Comparison of ENCODE assay signal across 25 cellular contexts in the genomic region with DNA sequence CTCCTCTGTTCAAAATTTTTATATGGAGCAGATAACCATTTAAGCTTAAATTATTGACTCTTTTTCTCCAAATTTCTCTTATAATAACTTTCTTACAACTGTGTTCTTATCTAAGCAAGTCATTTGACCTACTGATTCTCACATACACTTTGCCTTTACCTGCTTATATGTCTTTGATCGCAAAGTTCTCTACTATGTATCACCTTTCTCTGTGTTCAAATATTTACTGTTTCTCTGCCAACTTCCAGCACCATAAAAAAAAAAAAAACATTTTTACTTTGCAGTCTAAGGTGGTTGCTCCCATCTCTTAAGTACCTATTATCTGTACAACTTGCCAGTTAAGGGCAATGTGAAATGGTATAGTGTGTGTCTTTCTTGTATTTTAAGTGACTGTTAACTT.
"Had no signal": no experiment of that assay in that cellular context is flagged by ENCODE, and none has a peak within 500 bp of the region (broad histone marks: within the 10 kb centered on the region; RNA-seq: fewer than 3 reads in every experiment).

No MANE protein-coding gene starts in this region.

- H3K27ac ChIP-seq: colonic mucosa, coronary artery, dorsolateral prefrontal cortex, epithelial cell of prostate, esophagus muscularis mucosa, esophagus squamous epithelium, foreskin keratinocyte, gastrocnemius medialis, gastroesophageal sphincter, heart left ventricle, heart right ventricle, hepatocyte had no signal

- H3K4me3 ChIP-seq: colonic mucosa, coronary artery, dorsolateral prefrontal cortex, esophagus muscularis mucosa, esophagus squamous epithelium, gastrocnemius medialis, gastroesophageal sphincter, heart left ventricle, heart right ventricle, hepatocyte had no signal

- ATAC-seq: effector memory CD8-positive, alpha-beta T cell; esophagus mucosa; foreskin keratinocyte; gastrocnemius medialis; gastroesophageal sphincter; heart left ventricle; heart right ventricle had no signal

- DNase-seq: colonic mucosa; cortex of kidney; dermis blood vessel endothelial cell; dorsolateral prefrontal cortex; effector CD4-positive, alpha-beta T cell; effector CD8-positive, alpha-beta T cell; effector memory CD4-positive, alpha-beta T cell; effector memory CD8-positive, alpha-beta T cell; endodermal cell; erythroblast; esophagus squamous epithelium; foreskin fibroblast; foreskin keratinocyte; foreskin melanocyte; gastrocnemius medialis; glutamatergic neuron; head of caudate nucleus; heart left ventricle; heart right ventricle had no signal
